ENCODE assay signal across 1 cellular context in the genomic region with DNA sequence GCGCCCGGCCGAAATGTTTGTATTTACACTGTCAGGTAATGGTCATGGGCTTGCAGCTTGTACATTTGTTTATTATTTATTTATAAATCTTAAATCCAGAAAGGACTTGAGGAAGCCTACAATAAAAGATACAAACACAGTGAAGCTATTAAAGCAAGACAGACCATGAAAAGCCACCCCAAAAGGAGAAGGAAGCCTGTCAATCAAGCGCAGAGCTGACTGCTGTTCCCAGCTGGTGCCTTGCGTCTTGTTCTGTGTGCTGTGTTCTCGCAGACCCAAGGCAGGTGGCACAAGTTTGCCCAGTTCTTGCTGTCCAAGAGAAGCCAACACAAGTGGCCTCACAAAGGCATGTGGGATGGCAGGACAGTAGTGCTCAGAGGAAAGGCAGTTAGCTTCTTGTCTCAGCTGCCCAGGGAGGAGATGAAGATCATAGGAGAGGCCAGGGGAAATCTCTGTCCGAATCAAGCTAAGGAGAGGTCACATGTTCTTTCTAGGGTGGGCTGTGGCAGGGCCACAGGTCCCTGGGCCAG.
TF ChIP-seq lines count a peak whose summit lies in the region.

No MANE protein-coding gene starts in this region.

TF ChIP-seq in SK-N-SH, 30 proteins besides CTCF, POLR2A, EP300 and RAD21 (continued from another document):
- TF ChIP-seq, protein P1, sequence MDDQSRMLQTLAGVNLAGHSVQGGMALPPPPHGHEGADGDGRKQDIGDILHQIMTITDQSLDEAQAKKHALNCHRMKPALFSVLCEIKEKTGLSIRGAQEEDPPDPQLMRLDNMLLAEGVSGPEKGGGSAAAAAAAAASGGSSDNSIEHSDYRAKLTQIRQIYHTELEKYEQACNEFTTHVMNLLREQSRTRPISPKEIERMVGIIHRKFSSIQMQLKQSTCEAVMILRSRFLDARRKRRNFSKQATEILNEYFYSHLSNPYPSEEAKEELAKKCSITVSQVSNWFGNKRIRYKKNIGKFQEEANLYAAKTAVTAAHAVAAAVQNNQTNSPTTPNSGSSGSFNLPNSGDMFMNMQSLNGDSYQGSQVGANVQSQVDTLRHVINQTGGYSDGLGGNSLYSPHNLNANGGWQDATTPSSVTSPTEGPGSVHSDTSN (IDR thresholded peaks at IDR 0.05) = no peak
- TF ChIP-seq GATA2 (CRISPR knock-in tag; IDR thresholded peaks at IDR 0.05) = no peak
- TF ChIP-seq TEAD4 (IDR thresholded peaks at IDR 0.05; ENCODE audit: borderline replicate concordance, insufficient read depth) = no peak
- TF ChIP-seq RXRA (IDR thresholded peaks at IDR 0.05; ENCODE audit: borderline replicate concordance, low read depth) = no peak
- no peak for TF ChIP-seq TCF12 (IDR thresholded peaks at IDR 0.05)
- TF ChIP-seq, protein P2, sequence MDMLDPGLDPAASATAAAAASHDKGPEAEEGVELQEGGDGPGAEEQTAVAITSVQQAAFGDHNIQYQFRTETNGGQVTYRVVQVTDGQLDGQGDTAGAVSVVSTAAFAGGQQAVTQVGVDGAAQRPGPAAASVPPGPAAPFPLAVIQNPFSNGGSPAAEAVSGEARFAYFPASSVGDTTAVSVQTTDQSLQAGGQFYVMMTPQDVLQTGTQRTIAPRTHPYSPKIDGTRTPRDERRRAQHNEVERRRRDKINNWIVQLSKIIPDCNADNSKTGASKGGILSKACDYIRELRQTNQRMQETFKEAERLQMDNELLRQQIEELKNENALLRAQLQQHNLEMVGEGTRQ (IDR thresholded peaks at IDR 0.05; ENCODE audit: borderline replicate concordance, low read depth, low read length) = no peak
- no peak for TF ChIP-seq NFIC (IDR thresholded peaks at IDR 0.05; ENCODE audit: borderline replicate concordance)
- TF ChIP-seq EZH2phosphoT487 (IDR thresholded peaks at IDR 0.05; ENCODE audit: borderline replicate concordance, low read depth) = no peak
- TF ChIP-seq FOXJ3 (CRISPR knock-in tag; IDR thresholded peaks at IDR 0.05) = no peak
- TF ChIP-seq, protein P3, sequence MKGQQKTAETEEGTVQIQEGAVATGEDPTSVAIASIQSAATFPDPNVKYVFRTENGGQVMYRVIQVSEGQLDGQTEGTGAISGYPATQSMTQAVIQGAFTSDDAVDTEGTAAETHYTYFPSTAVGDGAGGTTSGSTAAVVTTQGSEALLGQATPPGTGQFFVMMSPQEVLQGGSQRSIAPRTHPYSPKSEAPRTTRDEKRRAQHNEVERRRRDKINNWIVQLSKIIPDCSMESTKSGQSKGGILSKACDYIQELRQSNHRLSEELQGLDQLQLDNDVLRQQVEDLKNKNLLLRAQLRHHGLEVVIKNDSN (IDR thresholded peaks at IDR 0.05; ENCODE audit: borderline replicate concordance, low read depth) = no peak
